ENCODE assay signal across 8 cellular contexts in genomic region chr11:27705873-27706820, GRCh38. TPM values are rescaled to one million over a fixed set of nuclear protein-coding genes. Genes with fewer than 3 reads are reported as not detected.
A peak's percentile ranks its signal among the peaks of the same experiment; 100 is the strongest.
DNase-seq lines count a peak whose midpoint lies in the region; FAIRE-seq and TF ChIP-seq lines count a peak whose summit lies in the region.

No MANE protein-coding gene starts in this region.

- H3K9me1 ChIP-seq in endothelial cell of umbilical vein (replicated peaks; ENCODE audit: control insufficient read depth, extremely low read depth, insufficient read depth, low read length): no peaks in the 10 kb centered on the region

- TF ChIP-seq POLR2A in endothelial cell of umbilical vein (IDR thresholded peaks at IDR 0.05; ENCODE audit: low read depth, low read length): no peak

- H3K4me2 ChIP-seq in endothelial cell of umbilical vein (ENCODE audit: insufficient read depth, low read length): no peak overlapping the region

- dilution Hi-C loops in endothelial cell of umbilical vein (cut with MboI; ENCODE audit: extremely low pct_ligation_motif_present, low sequenced_read_pairs): no loop called here

- H3K27me3 ChIP-seq in endothelial cell of umbilical vein (ENCODE audit: control insufficient read depth in 2 of 2, insufficient read depth in 2 of 2, low read length in 2 of 2): peaks cover 2 to 11% of the 10 kb centered on the region in 2 experiments

- H3K4me3 ChIP-seq in HFF-Myc (replicated peaks; ENCODE audit: low read depth, low read length): no peak overlapping the region
- no peak overlapping the region for H3K4me3 ChIP-seq in endothelial cell of umbilical vein (replicated peaks in 1 of 3; ENCODE audit: insufficient read depth in 1 of 3, low read depth in 1 of 3, low read length in 3 of 3)

- H3K9ac ChIP-seq in endothelial cell of umbilical vein (replicated peaks; ENCODE audit: extremely low read depth, insufficient read depth, low read length): no peak overlapping the region

- no peak overlapping the region for H2AFZ ChIP-seq in endothelial cell of umbilical vein (ENCODE audit: low read depth, low read length)

- no peak for FAIRE-seq in endothelial cell of umbilical vein (lab: Jason Lieb, UNC)

- TF ChIP-seq CTCF in HFF-Myc (IDR thresholded peaks at IDR 0.05; ENCODE audit: low read depth, low read length, missing control alignments) (peak; percentile 69), endothelial cell of umbilical vein (IDR thresholded peaks at IDR 0.05; ENCODE audit: extremely low read depth in 1 of 2, insufficient read depth in 1 of 2, low read depth in 1 of 2, low read length in 2 of 2) (peak; percentile 66 to 70)

- DNase-seq in stimulated activated CD4-positive, alpha-beta T cell treated with anti-CD3 and anti-CD28 coated beads, Interleukin-15, amount 100 ng/mL, for 24 hours: peak; percentile 11
- no peak for DNase-seq in stimulated activated CD4-positive, alpha-beta T cell treated with anti-CD3 and anti-CD28 coated beads, Interleukin-2, amount 100 ng/mL, for 48 hours
- DNase-seq in HFF-Myc (ENCODE audit: extremely low read depth, low read depth): no peak
- peak; percentile 23 for DNase-seq in MV-4-11 (lab: John Stamatoyannopoulos, UW)
- DNase-seq in endothelial cell of umbilical vein (ENCODE audit: low read depth, low spot score): peak; percentile 6
- DNase-seq in stimulated activated CD8-positive, alpha-beta memory T cell treated with anti-CD3 and anti-CD28 coated beads, Interleukin-4, amount 100 ng/mL, for 48 hours: peak; percentile 27
- no peak for DNase-seq in NCI-H1694 treated with DMSO at 0.1 percent for 48 hours (lab: John Stamatoyannopoulos, UW)
- no peak for DNase-seq in Ammon's horn (ENCODE audit: low spot score)

- H3K27ac ChIP-seq in endothelial cell of umbilical vein (ENCODE audit: insufficient read depth, low read depth, low read length): no peak overlapping the region

- H3K36me3 ChIP-seq in endothelial cell of umbilical vein (ENCODE audit: control insufficient read depth in 2 of 2, extremely low read depth in 1 of 2, insufficient read depth in 2 of 2, low read length in 2 of 2): no peaks in the 10 kb centered on the region

- no peaks in the 10 kb centered on the region for H3K9me3 ChIP-seq in endothelial cell of umbilical vein (replicated peaks; ENCODE audit: control insufficient read depth, insufficient read depth, low read length)

- no TSS peak for BruUV-seq in endothelial cell of umbilical vein (replicated peaks; lab: Mats Ljungman, UMichigan)

- no peaks in the 10 kb centered on the region for H3K4me1 ChIP-seq in endothelial cell of umbilical vein (ENCODE audit: control insufficient read depth, extremely low read depth, insufficient read depth, low read length)

- CTCF ChIA-PET in endothelial cell of umbilical vein (lab: Charles Lee): interaction anchor here (1.2 to 9.0 kb wide), 5 partner anchors 11 to 974 kb away, joined by 3 to 109 read pairs (median 4); no protein-coding TSS in a partner anchor

- POLR2A ChIA-PET in endothelial cell of umbilical vein (lab: Charles Lee): no interaction called here

- no peaks in the 10 kb centered on the region for H3K79me2 ChIP-seq in endothelial cell of umbilical vein (ENCODE audit: control insufficient read depth, insufficient read depth, low read length)

- intact Hi-C loops in endothelial cell of umbilical vein (cut with micrococcal nuclease): no loop called here

- H4K20me1 ChIP-seq in endothelial cell of umbilical vein (replicated peaks; ENCODE audit: control insufficient read depth, extremely low read depth, insufficient read depth, low read length): no peaks in the 10 kb centered on the region

TF ChIP-seq in endothelial cell of umbilical vein, 7 proteins besides CTCF, POLR2A, EP300 and RAD21:
- TF ChIP-seq FOS (IDR thresholded peaks at IDR 0.05; ENCODE audit: borderline replicate concordance, insufficient read depth, low read length) (no peak), MAX (IDR thresholded peaks at IDR 0.05; ENCODE audit: insufficient read depth, insufficient read length) (no peak), EZH2 (IDR thresholded peaks at IDR 0.05; ENCODE audit: borderline replicate concordance, low read depth, low read length, severe bottlenecking) (no peak), GATA2 (IDR thresholded peaks at IDR 0.05; ENCODE audit: insufficient read depth, insufficient read length, low read depth, low read length) (no peak), JUN (IDR thresholded peaks at IDR 0.05; ENCODE audit: borderline replicate concordance, insufficient read depth, insufficient read length, low read depth) (no peak), MYC (IDR thresholded peaks at IDR 0.05; ENCODE audit: low read depth, low read length) (no peak)

RNA-seq across cellular contexts. Expression of gene BDNF, which starts 5.9 kb away (rescaled TPM):
- total RNA-seq in endothelial cell of umbilical vein: 2.6 and 3.1 TPM in 2 replicates
- polyA plus RNA-seq in endothelial cell of umbilical vein: 3.2 and 3.6 TPM in 2 replicates
- polyA plus RNA-seq in endothelial cell of umbilical vein (2011; cell fraction: cytosol; rRNA removed): 5.4 and 5.8 TPM in 2 replicates
- polyA plus RNA-seq in endothelial cell of umbilical vein (2011; cell fraction: nucleus; rRNA removed): 13.2 and 13.8 TPM in 2 replicates
- 10.4 and 13.0 TPM in 2 replicates for polyA plus RNA-seq in endothelial cell of umbilical vein (2012)
- polyA minus RNA-seq in endothelial cell of umbilical vein: 6.2 and 7.7 TPM in 2 replicates
- polyA minus RNA-seq in endothelial cell of umbilical vein (2011; cell fraction: cytosol; rRNA and poly(A)+ RNA removed): 1.4 TPM
- polyA minus RNA-seq in endothelial cell of umbilical vein (2011; cell fraction: nucleus; rRNA and poly(A)+ RNA removed): 17.7 and 20.4 TPM in 2 replicates

Comparison
In these comparisons a context has a peak if more than half of its experiments do, and no peak if none do; other contexts are left out.
1. DNase-seq: peak in stimulated activated CD4-positive, alpha-beta T cell treated with anti-CD3 and anti-CD28 coated beads, Interleukin-15, amount 100 ng/mL, for 24 hours (single experiment), MV-4-11 (single experiment), endothelial cell of umbilical vein (single experiment) and stimulated activated CD8-positive, alpha-beta memory T cell treated with anti-CD3 and anti-CD28 coated beads, Interleukin-4, amount 100 ng/mL, for 48 hours (single experiment); none in stimulated activated CD4-positive, alpha-beta T cell treated with anti-CD3 and anti-CD28 coated beads, Interleukin-2, amount 100 ng/mL, for 48 hours (0 of 2), HFF-Myc (single experiment), NCI-H1694 treated with DMSO at 0.1 percent for 48 hours (single experiment) and Ammon's horn (single experiment).